ENCODE assay signal across 9 cellular contexts in the genomic region with DNA sequence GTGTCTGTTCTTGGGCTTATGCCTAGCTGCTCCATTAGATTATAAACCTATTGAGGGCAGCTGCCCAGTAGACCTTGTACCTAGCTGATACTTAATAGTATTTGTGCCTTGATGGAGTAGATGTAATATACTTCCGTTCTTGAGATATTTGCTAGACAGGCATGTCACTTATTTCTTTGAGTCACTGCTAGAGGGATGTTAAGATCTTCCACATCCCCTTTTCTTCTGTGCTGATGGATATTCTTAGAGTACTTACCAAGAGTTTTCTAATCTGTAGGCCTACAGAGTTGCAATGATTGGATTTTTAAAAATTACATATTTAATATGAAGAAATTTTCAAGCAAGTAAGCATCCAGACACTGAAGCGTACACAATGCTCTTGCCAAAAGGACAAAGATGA.
"Had no signal": no experiment of that assay in that cellular context is flagged by ENCODE, and none has a peak within 500 bp of the region (broad histone marks: within the 10 kb centered on the region; RNA-seq: fewer than 3 reads in every experiment).

No MANE protein-coding gene starts in this region.

- DNase-seq: GM23248, GOT3, H7, H9, HCEC 1CT, HFFc6 had no signal

- H3K27ac Mint-ChIP-seq: GM23338, H9, HFFc6 had no signal

- ATAC-seq: GM23338, HCT116 had no signal

- H3K9me3 Mint-ChIP-seq: HFFc6 had no signal

- H3K27ac ChIP-seq: GM23248 had no signal

- H3K4me3 ChIP-seq: GM23248, GM23338, HAP-1 had no signal

- H3K9me3 ChIP-seq: HAP-1 had no signal

- H3K4me3 Mint-ChIP-seq: GM23338, H9, HFFc6 had no signal
